In genomic region chr7:25964483-25964961, GRCh38 we compare ENCODE assay signal across 10 cellular contexts.
DNase-seq lines count a peak whose midpoint lies in the region; ATAC-seq and TF ChIP-seq lines count a peak whose summit lies in the region.
"Had no signal": no experiment of that assay in that cellular context is flagged by ENCODE, and none has a peak within 500 bp of the region (broad histone marks: within the 10 kb centered on the region; RNA-seq: fewer than 3 reads in every experiment).

No MANE protein-coding gene starts in this region.

- peak; percentile 38 for DNase-seq in GM20000 (ENCODE audit: low spot score)
- DNase-seq in activated CD4-positive, alpha-beta T cell treated with anti-CD3 and anti-CD28 coated beads, Interleukin-2, amount 50 U/mL, for 48 hours = no peak
- no peak for DNase-seq in stimulated activated naive CD4-positive, alpha-beta T cell (lab: John Stamatoyannopoulos, UW)
- DNase-seq in NCI-H2107 treated with DMSO at 0.1 percent for 48 hours (lab: John Stamatoyannopoulos, UW; ENCODE audit: unreplicated experiment) = no peak
- no peak for DNase-seq in Ammon's horn (ENCODE audit: low spot score)
- DNase-seq: COR-L47, posterior cingulate gyrus had no signal

- H3K27ac ChIP-seq in VCaP = peak overlapping the region; percentile 87

- peak; percentile 28 for ATAC-seq in HG03064 (IDR thresholded peaks at IDR 0.05; ENCODE audit: low read depth, unreplicated experiment)

- TF ChIP-seq POLR2A in GM15510 (IDR thresholded peaks at IDR 0.05; ENCODE audit: borderline replicate concordance, extremely low read depth, insufficient read length) = peak; percentile 48

- no peak for TF ChIP-seq CTCF in GM20000 (IDR thresholded peaks at IDR 0.05; ENCODE audit: extremely low read depth, missing control alignments)
- TF ChIP-seq CTCF in VCaP (conservative IDR thresholded peaks at IDR 0.05) = no peak
